In genomic region chr17:27760069-27760885, GRCh38 we compare ENCODE assay signal across 8 cellular contexts. TPM values are rescaled to one million over a fixed set of nuclear protein-coding genes. Genes with fewer than 3 reads are reported as not detected.
DNase-seq lines count a peak whose midpoint lies in the region; ATAC-seq and TF ChIP-seq lines count a peak whose summit lies in the region.

No MANE protein-coding gene starts in this region.

- DNase-seq in COLO829 (ENCODE audit: low spot score): peak; percentile 24
- DNase-seq in SJSA1 (ENCODE audit: low read depth in 1 of 2, low spot score in 2 of 2): peak; percentile 43 to 64
- peak; percentile 83 for DNase-seq in activated naive CD4-positive, alpha-beta T cell treated with anti-CD3 and anti-CD28 coated beads for 36 hours
- DNase-seq in heart left ventricle: peak; percentile 46 to 81 (median 65)
- peak; percentile 9 for DNase-seq in renal cortical epithelial cell (ENCODE audit: low read depth)

- H3K27me3 ChIP-seq in SJSA1 (replicated peaks) (no peaks in the 10 kb centered on the region), heart left ventricle (no peaks in the 10 kb centered on the region)

- intact Hi-C loops in activated naive CD4-positive, alpha-beta T cell treated with anti-CD3 and anti-CD28 coated beads for 36 hours (cut with micrococcal nuclease): loop anchor here (1.0 kb wide), 4 partner anchors 45 to 491 kb away; partner anchors contain the start of gene LYRM9
- intact Hi-C loops in heart left ventricle (cut with DNase I): loop anchor here in 9 of 10 donors (1.0 to 5.0 kb wide), 4 partner anchors 119 to 153 kb away; no protein-coding TSS in a partner anchor

- H3K27me3 Mint-ChIP-seq in activated naive CD4-positive, alpha-beta T cell treated with anti-CD3 and anti-CD28 coated beads for 36 hours (ENCODE audit: low read depth): no peaks in the 10 kb centered on the region

- TF ChIP-seq POLR2A in heart left ventricle (IDR thresholded peaks at IDR 0.05): no peak

- H3K9me3 Mint-ChIP-seq in activated naive CD4-positive, alpha-beta T cell treated with anti-CD3 and anti-CD28 coated beads for 36 hours: no peaks in the 10 kb centered on the region

- no peaks in the 10 kb centered on the region for H3K36me3 Mint-ChIP-seq in activated naive CD4-positive, alpha-beta T cell treated with anti-CD3 and anti-CD28 coated beads for 36 hours (ENCODE audit: low read depth)

- H3K4me1 ChIP-seq in SJSA1 (replicated peaks) (no peaks in the 10 kb centered on the region), heart left ventricle (no peaks in the 10 kb centered on the region)

- 49 to 65% (median 58%) methylated on average over 27 to 28 of the region's 28 CpGs for WGBS in heart left ventricle, 4 donors

- peak; percentile 76 to 95 (median 90) for TF ChIP-seq CTCF in heart left ventricle (IDR thresholded peaks at IDR 0.05)

- H3K9me3 ChIP-seq in SJSA1 (replicated peaks): no peaks in the 10 kb centered on the region
- H3K9me3 ChIP-seq in heart left ventricle: no peaks in the 10 kb centered on the region

- H3K27ac ChIP-seq in SJSA1 (no peak overlapping the region), heart left ventricle (no peak overlapping the region)

- CTCF ChIA-PET in activated naive CD4-positive, alpha-beta T cell treated with anti-CD3 and anti-CD28 coated beads for 36 hours (lab: Charles Lee): interaction anchor here (0.6 to 10.4 kb wide), 17 partner anchors 10 to 492 kb away, joined by 3 to 213 read pairs (median 4); no protein-coding TSS in a partner anchor

- no peak overlapping the region for H3K27ac Mint-ChIP-seq in activated naive CD4-positive, alpha-beta T cell treated with anti-CD3 and anti-CD28 coated beads for 36 hours

- H3K4me3 ChIP-seq in SJSA1: no peak overlapping the region
- no peak overlapping the region for H3K4me3 ChIP-seq in heart left ventricle

- no peak overlapping the region for H3K4me3 Mint-ChIP-seq in activated naive CD4-positive, alpha-beta T cell treated with anti-CD3 and anti-CD28 coated beads for 36 hours

- ATAC-seq in HG02759 (IDR thresholded peaks at IDR 0.05; ENCODE audit: unreplicated experiment) (peak; percentile 57), heart left ventricle (peak in 3 of 4 donors; percentile 52 to 57 (median 55)), HG02970 (IDR thresholded peaks at IDR 0.05; ENCODE audit: low FRiP score, unreplicated experiment) (no peak), HG03045 (IDR thresholded peaks at IDR 0.05; ENCODE audit: unreplicated experiment) (no peak)

- H3K4me1 Mint-ChIP-seq in activated naive CD4-positive, alpha-beta T cell treated with anti-CD3 and anti-CD28 coated beads for 36 hours (ENCODE audit: low read depth): no peaks in the 10 kb centered on the region

- H3K36me3 ChIP-seq in SJSA1: no peaks in the 10 kb centered on the region
- H3K36me3 ChIP-seq in heart left ventricle: no peaks in the 10 kb centered on the region

RNA-seq across cellular contexts. Expression of gene NOS2, which starts 40.1 kb away (rescaled TPM):
- not detected in 2 replicates for total RNA-seq in SJSA1 (2014; rRNA removed; shearing (Covaris generic))
- total RNA-seq in activated naive CD4-positive, alpha-beta T cell treated with anti-CD3 and anti-CD28 coated beads for 36 hours: under 1 TPM; 0.05 to 0.07 TPM
- 1 to 10 TPM in 1 of 9 donors, under 1 TPM in 8; 0.07 to 2.2 (median 0.20) TPM for total RNA-seq in heart left ventricle
- under 1 TPM in 1 of 2 donors, not detected in 1; 0.10 TPM for polyA plus RNA-seq in heart left ventricle
- total RNA-seq in renal cortical epithelial cell: not detected in 2 replicates

Comparison
In these comparisons a context has a peak if more than half of its experiments do, and no peak if none do; other contexts are left out.
1. DNase-seq: peak in every context shown above with its lines; median percentile 83 in activated naive CD4-positive, alpha-beta T cell treated with anti-CD3 and anti-CD28 coated beads for 36 hours; 65 in heart left ventricle; 54 in SJSA1; 24 in COLO829; 9 in renal cortical epithelial cell.
2. ATAC-seq: peak in HG02759 (single experiment) and heart left ventricle (3 of 4); none in HG02970 (single experiment) and HG03045 (single experiment).